Comparison of ENCODE assay signal across 1 cellular context in the genomic region with DNA sequence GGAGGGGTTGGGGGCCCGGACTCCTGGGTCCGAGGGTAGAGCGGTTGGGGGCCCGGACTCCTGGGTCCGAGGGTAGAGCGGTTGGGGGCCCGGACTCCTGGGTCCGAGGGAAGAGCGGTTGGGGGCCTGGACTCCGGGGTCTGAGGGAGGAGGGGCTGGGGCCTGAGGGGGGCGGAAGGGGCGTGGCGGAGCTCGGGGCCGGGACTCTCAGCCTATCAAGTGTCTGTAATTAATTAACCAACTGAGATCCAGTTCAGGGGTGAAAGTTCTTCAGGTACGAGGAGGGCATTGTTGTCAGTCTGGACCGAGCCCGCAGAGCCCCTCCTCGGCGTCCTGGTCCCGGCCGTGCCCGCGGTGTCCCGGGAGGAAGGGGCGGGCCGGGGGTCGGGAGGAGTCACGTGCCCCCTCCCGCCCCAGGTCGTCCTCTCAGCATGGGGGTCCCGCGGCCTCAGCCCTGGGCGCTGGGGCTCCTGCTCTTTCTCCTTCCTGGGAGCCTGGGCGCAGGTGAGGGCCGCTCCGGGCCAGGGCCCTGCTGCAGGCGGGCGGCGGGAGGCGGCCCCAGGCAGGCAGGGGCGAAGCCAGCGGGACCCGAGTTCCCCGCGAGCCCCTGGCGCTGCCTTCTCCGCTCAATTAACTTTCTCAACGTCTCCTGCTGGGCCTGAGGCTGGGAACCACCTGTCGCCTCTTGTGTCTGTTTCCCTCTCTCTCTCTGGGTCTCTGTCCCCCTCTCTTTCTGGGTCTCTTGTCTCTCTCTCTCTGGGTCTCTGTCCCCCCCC.
TF ChIP-seq lines count a peak whose summit lies in the region.

No MANE protein-coding gene starts in this region.

TF ChIP-seq in WTC11, 78 proteins besides CTCF, POLR2A, EP300 and RAD21 (continued from another document):
- TF ChIP-seq, protein P1, sequence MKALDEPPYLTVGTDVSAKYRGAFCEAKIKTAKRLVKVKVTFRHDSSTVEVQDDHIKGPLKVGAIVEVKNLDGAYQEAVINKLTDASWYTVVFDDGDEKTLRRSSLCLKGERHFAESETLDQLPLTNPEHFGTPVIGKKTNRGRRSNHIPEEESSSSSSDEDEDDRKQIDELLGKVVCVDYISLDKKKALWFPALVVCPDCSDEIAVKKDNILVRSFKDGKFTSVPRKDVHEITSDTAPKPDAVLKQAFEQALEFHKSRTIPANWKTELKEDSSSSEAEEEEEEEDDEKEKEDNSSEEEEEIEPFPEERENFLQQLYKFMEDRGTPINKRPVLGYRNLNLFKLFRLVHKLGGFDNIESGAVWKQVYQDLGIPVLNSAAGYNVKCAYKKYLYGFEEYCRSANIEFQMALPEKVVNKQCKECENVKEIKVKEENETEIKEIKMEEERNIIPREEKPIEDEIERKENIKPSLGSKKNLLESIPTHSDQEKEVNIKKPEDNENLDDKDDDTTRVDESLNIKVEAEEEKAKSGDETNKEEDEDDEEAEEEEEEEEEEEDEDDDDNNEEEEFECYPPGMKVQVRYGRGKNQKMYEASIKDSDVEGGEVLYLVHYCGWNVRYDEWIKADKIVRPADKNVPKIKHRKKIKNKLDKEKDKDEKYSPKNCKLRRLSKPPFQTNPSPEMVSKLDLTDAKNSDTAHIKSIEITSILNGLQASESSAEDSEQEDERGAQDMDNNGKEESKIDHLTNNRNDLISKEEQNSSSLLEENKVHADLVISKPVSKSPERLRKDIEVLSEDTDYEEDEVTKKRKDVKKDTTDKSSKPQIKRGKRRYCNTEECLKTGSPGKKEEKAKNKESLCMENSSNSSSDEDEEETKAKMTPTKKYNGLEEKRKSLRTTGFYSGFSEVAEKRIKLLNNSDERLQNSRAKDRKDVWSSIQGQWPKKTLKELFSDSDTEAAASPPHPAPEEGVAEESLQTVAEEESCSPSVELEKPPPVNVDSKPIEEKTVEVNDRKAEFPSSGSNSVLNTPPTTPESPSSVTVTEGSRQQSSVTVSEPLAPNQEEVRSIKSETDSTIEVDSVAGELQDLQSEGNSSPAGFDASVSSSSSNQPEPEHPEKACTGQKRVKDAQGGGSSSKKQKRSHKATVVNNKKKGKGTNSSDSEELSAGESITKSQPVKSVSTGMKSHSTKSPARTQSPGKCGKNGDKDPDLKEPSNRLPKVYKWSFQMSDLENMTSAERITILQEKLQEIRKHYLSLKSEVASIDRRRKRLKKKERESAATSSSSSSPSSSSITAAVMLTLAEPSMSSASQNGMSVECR (CRISPR knock-in tag; IDR thresholded peaks at IDR 0.05; ENCODE audit: borderline replicate concordance): no peak
- TF ChIP-seq PRRX2 (CRISPR knock-in tag; IDR thresholded peaks at IDR 0.05): no peak
- no peak for TF ChIP-seq ZNF671 (CRISPR knock-in tag; IDR thresholded peaks at IDR 0.05)
- TF ChIP-seq, protein P2, sequence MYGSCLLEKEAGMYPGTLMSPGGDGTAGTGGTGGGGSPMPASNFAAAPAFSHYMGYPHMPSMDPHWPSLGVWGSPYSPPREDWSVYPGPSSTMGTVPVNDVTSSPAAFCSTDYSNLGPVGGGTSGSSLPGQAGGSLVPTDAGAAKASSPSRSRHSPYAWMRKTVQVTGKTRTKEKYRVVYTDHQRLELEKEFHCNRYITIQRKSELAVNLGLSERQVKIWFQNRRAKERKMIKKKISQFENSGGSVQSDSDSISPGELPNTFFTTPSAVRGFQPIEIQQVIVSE (CRISPR knock-in tag; IDR thresholded peaks at IDR 0.05; ENCODE audit: borderline replicate concordance): no peak
- TF ChIP-seq, protein P3, sequence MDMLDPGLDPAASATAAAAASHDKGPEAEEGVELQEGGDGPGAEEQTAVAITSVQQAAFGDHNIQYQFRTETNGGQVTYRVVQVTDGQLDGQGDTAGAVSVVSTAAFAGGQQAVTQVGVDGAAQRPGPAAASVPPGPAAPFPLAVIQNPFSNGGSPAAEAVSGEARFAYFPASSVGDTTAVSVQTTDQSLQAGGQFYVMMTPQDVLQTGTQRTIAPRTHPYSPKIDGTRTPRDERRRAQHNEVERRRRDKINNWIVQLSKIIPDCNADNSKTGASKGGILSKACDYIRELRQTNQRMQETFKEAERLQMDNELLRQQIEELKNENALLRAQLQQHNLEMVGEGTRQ (CRISPR knock-in tag; IDR thresholded peaks at IDR 0.05): peak; percentile 90
- no peak for TF ChIP-seq JAZF1 (CRISPR knock-in tag; IDR thresholded peaks at IDR 0.05)
- TF ChIP-seq NFATC4 (CRISPR knock-in tag; IDR thresholded peaks at IDR 0.05): no peak
- TF ChIP-seq, protein P4, sequence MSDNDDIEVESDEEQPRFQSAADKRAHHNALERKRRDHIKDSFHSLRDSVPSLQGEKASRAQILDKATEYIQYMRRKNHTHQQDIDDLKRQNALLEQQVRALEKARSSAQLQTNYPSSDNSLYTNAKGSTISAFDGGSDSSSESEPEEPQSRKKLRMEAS (CRISPR knock-in tag; IDR thresholded peaks at IDR 0.05): peak; percentile 37; the same call in 1 of the 2 replicates
- TF ChIP-seq SOX15 (CRISPR knock-in tag; IDR thresholded peaks at IDR 0.05): no peak
- no peak for TF ChIP-seq RORB (CRISPR knock-in tag; IDR thresholded peaks at IDR 0.05)
- TF ChIP-seq GTF2I (CRISPR knock-in tag; conservative IDR thresholded peaks at IDR 0.05): no peak
- no peak for TF ChIP-seq ETV6 (CRISPR knock-in tag; IDR thresholded peaks at IDR 0.05)
- no peak for TF ChIP-seq ATF2 (CRISPR knock-in tag; IDR thresholded peaks at IDR 0.05; ENCODE audit: borderline replicate concordance, low read depth)
- TF ChIP-seq, protein P5, sequence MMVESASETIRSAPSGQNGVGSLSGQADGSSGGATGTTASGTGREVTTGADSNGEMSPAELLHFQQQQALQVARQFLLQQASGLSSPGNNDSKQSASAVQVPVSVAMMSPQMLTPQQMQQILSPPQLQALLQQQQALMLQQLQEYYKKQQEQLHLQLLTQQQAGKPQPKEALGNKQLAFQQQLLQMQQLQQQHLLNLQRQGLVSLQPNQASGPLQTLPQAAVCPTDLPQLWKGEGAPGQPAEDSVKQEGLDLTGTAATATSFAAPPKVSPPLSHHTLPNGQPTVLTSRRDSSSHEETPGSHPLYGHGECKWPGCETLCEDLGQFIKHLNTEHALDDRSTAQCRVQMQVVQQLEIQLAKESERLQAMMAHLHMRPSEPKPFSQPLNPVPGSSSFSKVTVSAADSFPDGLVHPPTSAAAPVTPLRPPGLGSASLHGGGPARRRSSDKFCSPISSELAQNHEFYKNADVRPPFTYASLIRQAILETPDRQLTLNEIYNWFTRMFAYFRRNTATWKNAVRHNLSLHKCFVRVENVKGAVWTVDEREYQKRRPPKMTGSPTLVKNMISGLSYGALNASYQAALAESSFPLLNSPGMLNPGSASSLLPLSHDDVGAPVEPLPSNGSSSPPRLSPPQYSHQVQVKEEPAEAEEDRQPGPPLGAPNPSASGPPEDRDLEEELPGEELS (CRISPR knock-in tag; IDR thresholded peaks at IDR 0.05): peak; percentile 15; the same call in 1 of the 2 replicates
- peak; percentile 90 for TF ChIP-seq USF1 (CRISPR knock-in tag; IDR thresholded peaks at IDR 0.05)
- TF ChIP-seq ELF4 (CRISPR knock-in tag; IDR thresholded peaks at IDR 0.05; ENCODE audit: low read depth): no peak
- TF ChIP-seq, protein P6, sequence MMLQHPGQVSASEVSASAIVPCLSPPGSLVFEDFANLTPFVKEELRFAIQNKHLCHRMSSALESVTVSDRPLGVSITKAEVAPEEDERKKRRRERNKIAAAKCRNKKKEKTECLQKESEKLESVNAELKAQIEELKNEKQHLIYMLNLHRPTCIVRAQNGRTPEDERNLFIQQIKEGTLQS (CRISPR knock-in tag; conservative IDR thresholded peaks at IDR 0.05): no peak
- TF ChIP-seq FOXP1 (CRISPR knock-in tag; IDR thresholded peaks at IDR 0.05; ENCODE audit: borderline replicate concordance): no peak
TF ChIP-seq in WTC11: peak in this region for 9.
